In the genomic region with DNA sequence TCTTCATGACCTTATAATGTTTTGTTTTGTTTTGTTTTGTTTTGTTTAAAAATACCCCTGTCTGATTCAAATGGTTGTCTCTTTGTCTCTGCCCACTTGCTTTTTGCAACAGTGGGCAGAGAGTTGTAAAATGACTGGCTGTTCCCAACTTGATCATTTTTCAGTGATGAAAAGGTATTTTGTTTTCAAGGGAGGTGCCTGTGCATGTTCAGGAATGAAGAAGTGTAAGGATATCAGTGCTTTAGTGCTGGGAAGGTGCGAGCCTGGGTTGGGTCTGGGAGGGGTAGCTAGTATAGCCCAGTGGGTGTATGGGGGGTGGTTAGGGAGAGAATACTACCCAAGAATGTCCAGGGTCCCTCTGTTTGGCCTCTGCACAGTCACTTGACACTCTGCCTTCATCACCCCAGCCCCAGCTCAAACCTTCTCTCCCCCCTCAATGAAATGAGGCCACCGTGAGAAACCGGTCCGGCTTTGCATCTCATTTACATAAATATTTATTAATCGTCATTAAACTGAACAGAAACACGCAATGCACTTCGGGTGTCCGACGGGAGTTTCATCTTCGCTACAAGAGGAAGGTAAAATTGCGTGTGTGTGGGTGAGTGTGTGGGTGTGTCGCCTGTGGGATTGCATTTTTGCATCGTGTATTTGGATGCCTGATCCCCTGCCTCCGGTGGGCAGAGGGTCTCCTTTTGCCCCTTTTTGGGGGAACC, we compare ENCODE assay signal across 17 cellular contexts. TPM values are rescaled to one million over a fixed set of nuclear protein-coding genes. Genes with fewer than 3 reads are reported as not detected.
DNase-seq lines count a peak whose midpoint lies in the region; ATAC-seq and TF ChIP-seq lines count a peak whose summit lies in the region.
"Had no signal": no experiment of that assay in that cellular context is flagged by ENCODE, and none has a peak within 500 bp of the region (broad histone marks: within the 10 kb centered on the region; RNA-seq: fewer than 3 reads in every experiment).

No MANE protein-coding gene starts in this region.

- H3K36me3 ChIP-seq in HUES64 (ENCODE audit: insufficient read depth, low read length) (no peaks in the 10 kb centered on the region), neural cell (ENCODE audit: insufficient read depth, low read length) (no peaks in the 10 kb centered on the region)

- no peaks in the 10 kb centered on the region for H3F3A ChIP-seq in neural cell (ENCODE audit: insufficient read depth, low read length, poor library complexity, severe bottlenecking)

- H3K9me3 ChIP-seq in HUES64 (ENCODE audit: insufficient read depth, low read depth, low read length), result no peaks in the 10 kb centered on the region
- no peaks in the 10 kb centered on the region for H3K9me3 ChIP-seq in neural cell (ENCODE audit: low read length)
- H3K9me3 ChIP-seq: body of pancreas had no signal

- no peak overlapping the region for H3K9ac ChIP-seq in HUES64 (ENCODE audit: low read depth, low read length)
- H3K9ac ChIP-seq in neural cell (ENCODE audit: low read length), result no peak overlapping the region

- H3K4me3 ChIP-seq in GM12865 (ENCODE audit: low read depth, low read length) (no peak overlapping the region), HUES64 (ENCODE audit: low read length) (peak overlapping the region; percentile 35; the same call in 1 of the 2 replicates), dorsolateral prefrontal cortex (peak overlapping the region in 21 of 59 donors; percentile 14 to 68 (median 59)), neural cell (ENCODE audit: low read length) (no peak overlapping the region)
- H3K4me3 ChIP-seq: body of pancreas had no signal

- H3K27ac ChIP-seq in HUES64 (ENCODE audit: low read depth, low read length) (no peak overlapping the region), dorsolateral prefrontal cortex (peak overlapping the region in 44 of 59 donors; percentile 0 to 95 (median 62)), neural cell (ENCODE audit: low read length) (no peak overlapping the region)
- H3K27ac ChIP-seq: body of pancreas had no signal

- TF ChIP-seq RAD21 in neural cell (conservative IDR thresholded peaks at IDR 0.05), result no peak

- intact Hi-C loops in dorsolateral prefrontal cortex (cut with DNase I), result no loop called here

- peaks cover 16% of the 10 kb centered on the region for H3K4me1 ChIP-seq in HUES64 (ENCODE audit: insufficient read depth, low read length)

- peak; percentile 30 for DNase-seq in GM12865 (ENCODE audit: low read depth)
- DNase-seq in dorsolateral prefrontal cortex, result no peak
- DNase-seq in NCI-H1436 treated with DMSO at 0.1 percent for 48 hours (lab: John Stamatoyannopoulos, UW), result no peak
- no peak for DNase-seq in NCI-H510A treated with DMSO at 0.1 percent for 48 hours (lab: John Stamatoyannopoulos, UW)
- DNase-seq: activated CD8-positive, alpha-beta T cell treated with anti-CD3 and anti-CD28 coated beads for 36 hours; activated T-cell treated with anti-CD3 and anti-CD28 coated beads, Interleukin-2, amount 50 U/mL, for 48 hours; AML-193; body of pancreas; foreskin melanocyte; immature natural killer cell; NCI-H187 treated with DMSO at 0.1 percent for 48 hours; stimulated activated CD4-positive, alpha-beta T cell treated with anti-CD3 and anti-CD28 coated beads, Interleukin-1b, Interleukin-23, amount 100 ng/mL, for 48 hours had no signal

- no peak for ATAC-seq in GM18517 (IDR thresholded peaks at IDR 0.05; ENCODE audit: unreplicated experiment)
- ATAC-seq: activated CD8-positive, alpha-beta T cell treated with anti-CD3 and anti-CD28 coated beads for 36 hours; body of pancreas; Right ventricle myocardium inferior had no signal

- H3K27me3 ChIP-seq in HUES64 (ENCODE audit: insufficient read depth, low read length) (peaks cover 100% of the 10 kb centered on the region), dorsolateral prefrontal cortex (peaks cover 0 to 100% (median 84%) of the 10 kb centered on the region in 45 donors), neural cell (ENCODE audit: insufficient read depth, low read depth, low read length) (peaks cover 100% of the 10 kb centered on the region)

- TF ChIP-seq CTCF in GM12865 (IDR thresholded peaks at IDR 0.05; ENCODE audit: insufficient read depth, low read depth, low read length, missing control alignments) (no peak), dorsolateral prefrontal cortex (IDR thresholded peaks at IDR 0.05 in 54 of 56, conservative IDR thresholded peaks at IDR 0.05 in 2 of 56; ENCODE audit: low read depth in 1 of 56, partially characterized antibody in 56 of 56) (no peak), neural cell (IDR thresholded peaks at IDR 0.05; ENCODE audit: poor library complexity, severe bottlenecking) (no peak)

- peaks cover 4% of the 10 kb centered on the region for H4K20me1 ChIP-seq in neural cell (ENCODE audit: insufficient read depth)

- H3K9me2 ChIP-seq in neural cell (ENCODE audit: insufficient read depth, low read length), result no peaks in the 10 kb centered on the region

- no peaks in the 10 kb centered on the region for H3K79me2 ChIP-seq in neural cell (replicated peaks; ENCODE audit: insufficient read depth, low read length)

- TF ChIP-seq EP300 in neural cell (conservative IDR thresholded peaks at IDR 0.05; ENCODE audit: poor library complexity, severe bottlenecking), result no peak

- 3% methylated on average over 14 of the region's 14 CpGs for WGBS in HUES64

- H2AFZ ChIP-seq in neural cell (ENCODE audit: low read depth, low read length), result no peak overlapping the region

- no peak overlapping the region for H3K4me2 ChIP-seq in neural cell (ENCODE audit: low read length)

TF ChIP-seq in neural cell, 6 proteins besides CTCF, POLR2A, EP300 and RAD21:
- TF ChIP-seq EZH2 (IDR thresholded peaks at IDR 0.05; ENCODE audit: borderline replicate concordance, insufficient read depth, low read length, poor library complexity, severe bottlenecking) (peak; percentile 24), MXI1 (conservative IDR thresholded peaks at IDR 0.05; ENCODE audit: poor library complexity, severe bottlenecking) (no peak)
TF ChIP-seq in neural cell: peak in this region for 1.

RNA-seq across cellular contexts. Expression of a gene that starts 4.3 kb away (rescaled TPM):
- not detected for polyA plus RNA-seq in HUES64 (2013, experiment 1 of 2)
- not detected for polyA plus RNA-seq in HUES64 (2013, experiment 2 of 2)
- 10 to 100 TPM; 10.6 to 60.3 (median 39.0) TPM for total RNA-seq in dorsolateral prefrontal cortex
- polyA plus RNA-seq in neural cell, result not detected in 2 replicates
- polyA minus RNA-seq in neural cell, result not detected in 2 replicates
- total RNA-seq: activated CD8-positive, alpha-beta T cell treated with anti-CD3 and anti-CD28 coated beads for 36 hours; body of pancreas; G401; Right ventricle myocardium inferior had no signal
- polyA plus RNA-seq: immature natural killer cell had no signal

RNA-seq across cellular contexts. Expression of a gene that starts 23.3 kb away (rescaled TPM):
- polyA plus RNA-seq in HUES64 (2013, experiment 1 of 2), result 4.8 TPM
- 3.7 TPM for polyA plus RNA-seq in HUES64 (2013, experiment 2 of 2)
- total RNA-seq in dorsolateral prefrontal cortex, result 100 to 1,000 TPM in 119 of 120 experiments, 10 to 100 TPM in 1; 65.3 to 449 (median 214) TPM
- polyA plus RNA-seq in neural cell, result 1.8 and 3.5 TPM in 2 replicates
- polyA minus RNA-seq in neural cell, result 1.2 and 2.9 TPM in 2 replicates
- total RNA-seq: activated CD8-positive, alpha-beta T cell treated with anti-CD3 and anti-CD28 coated beads for 36 hours had no signal
- polyA plus RNA-seq: immature natural killer cell had no signal

RNA-seq across cellular contexts. Expression of a gene that starts 33.5 kb away (rescaled TPM):
- polyA plus RNA-seq in HUES64 (2013, experiment 1 of 2), result 31.9 TPM
- polyA plus RNA-seq in HUES64 (2013, experiment 2 of 2), result 33.5 TPM
- 100 to 1,000 TPM in 9 of 120 experiments, 10 to 100 TPM in 111; 45.7 to 129 (median 71.4) TPM for total RNA-seq in dorsolateral prefrontal cortex
- 105 and 121 TPM in 2 replicates for polyA plus RNA-seq in neural cell
- 36.5 and 44.9 TPM in 2 replicates for polyA minus RNA-seq in neural cell

Comparison
In these comparisons a context has a peak if more than half of its experiments do, and no peak if none do; other contexts are left out.
1. H3K27ac ChIP-seq: peak in dorsolateral prefrontal cortex (44 of 59); none in HUES64 (single experiment) and neural cell (single experiment).